8 cellular contexts compared by ENCODE assay signal in the genomic region with DNA sequence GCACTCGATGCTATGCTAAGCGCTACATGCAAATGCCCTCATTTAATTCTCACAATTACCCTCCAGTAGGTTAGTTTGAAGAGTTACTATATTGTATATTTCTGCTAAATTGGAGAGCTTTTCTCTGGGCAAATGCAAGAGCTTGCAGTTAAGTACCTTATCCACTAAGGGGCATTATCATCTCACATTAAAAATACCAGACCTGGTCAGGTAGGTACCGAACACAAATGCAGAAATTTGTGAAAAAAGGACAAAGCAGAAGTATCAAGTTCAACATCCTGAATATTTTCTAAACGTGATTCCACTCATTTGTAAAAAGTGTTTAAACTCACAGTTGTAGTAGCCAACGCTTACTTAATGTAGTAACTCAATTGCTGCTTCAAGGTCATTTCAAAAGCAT. TPM values are rescaled to one million over a fixed set of nuclear protein-coding genes. Genes with fewer than 3 reads are reported as not detected.
A peak's percentile ranks its signal among the peaks of the same experiment; 100 is the strongest.
DNase-seq lines count a peak whose midpoint lies in the region; ATAC-seq, FAIRE-seq and TF ChIP-seq lines count a peak whose summit lies in the region.

No MANE protein-coding gene starts in this region.

- no peak overlapping the region for H2AK5ac ChIP-seq in H9 (ENCODE audit: insufficient read length, low read length)

- H3K4me1 ChIP-seq in A549, result no peaks in the 10 kb centered on the region
- no peaks in the 10 kb centered on the region for H3K4me1 ChIP-seq in H9 (ENCODE audit: insufficient read depth, low read length)
- peaks cover 34% of the 10 kb centered on the region for H3K4me1 ChIP-seq in upper lobe of right lung

- no peak overlapping the region for H3K14ac ChIP-seq in H9 (ENCODE audit: insufficient read depth, low read length)

- TF ChIP-seq RAD21 in A549 (conservative IDR thresholded peaks at IDR 0.05 in 1 of 2, IDR thresholded peaks at IDR 0.05 in 1 of 2), result peak; percentile 72 to 75

- H3K27me3 Mint-ChIP-seq in H9 (ENCODE audit: low read depth), result no peaks in the 10 kb centered on the region

- H3T11ph ChIP-seq in H9 (ENCODE audit: low read length), result no peak overlapping the region

- H3K27ac ChIP-seq in A549 (no peak overlapping the region), H9 (ENCODE audit: insufficient read length, low read depth, low read length) (no peak overlapping the region), upper lobe of right lung (no peak overlapping the region)

- no peak overlapping the region for H3K27ac Mint-ChIP-seq in H9

- H3K4me1 Mint-ChIP-seq in H9, result peaks cover 3 to 6% of the 10 kb centered on the region in 2 experiments; a peak in 1 of 4 replicates

- CTCF ChIA-PET in A549 (lab: Yijun Ruan, JAX), result interaction anchor here (0.7 to 4.4 kb wide), 19 partner anchors 9 to 995 kb away, joined by 3 to 93 read pairs (median 4); no protein-coding TSS in a partner anchor

- peak; percentile 66 for TF ChIP-seq CTCF in A549 (IDR thresholded peaks at IDR 0.05)
- TF ChIP-seq CTCF in H9 (conservative IDR thresholded peaks at IDR 0.05), result peak; percentile 68
- peak; percentile 59 for TF ChIP-seq CTCF in fibroblast of pulmonary artery (IDR thresholded peaks at IDR 0.05; ENCODE audit: low read length, missing control alignments)
- peak; percentile 53 for TF ChIP-seq CTCF in upper lobe of right lung (IDR thresholded peaks at IDR 0.05)

- no peak overlapping the region for H4K8ac ChIP-seq in H9 (replicated peaks; ENCODE audit: insufficient read length, low read depth, low read length)

- 5% methylated on average over 5 of the region's 5 CpGs for WGBS in A549 (ENCODE audit: missing lambda C conversion rate)
- no CpG with 5 or more reads among the region's 5 CpGs for WGBS in H9 (ENCODE audit: extremely low coverage, insufficient read length, low lambda C conversion rate)

- H4K20me1 ChIP-seq in H9 (ENCODE audit: control insufficient read depth, insufficient read depth, insufficient read length), result no peaks in the 10 kb centered on the region

- H3K9ac ChIP-seq in H9 (ENCODE audit: extremely low read depth, insufficient read length, low read length), result no peak overlapping the region

- H4K91ac ChIP-seq in H9 (ENCODE audit: insufficient read length, low read depth, low read length), result no peak overlapping the region

- H3K18ac ChIP-seq in H9 (ENCODE audit: insufficient read length, low read depth, low read length), result no peak overlapping the region

- H3K36me3 ChIP-seq in upper lobe of right lung, result peaks cover 18% of the 10 kb centered on the region

- DNase-seq in A549 (ENCODE audit: low read depth in 1 of 2, low spot score in 1 of 2) (peak; percentile 30 to 42), H9 (no peak), RCC 7860 (ENCODE audit: low spot score) (peak; percentile 35), fibroblast of pulmonary artery (ENCODE audit: low read depth) (peak; percentile 55), upper lobe of right lung (no peak), activated gamma-delta T cell (lab: John Stamatoyannopoulos, UW) (no peak), H54 (ENCODE audit: insufficient read length, low spot score) (no peak)

- intact Hi-C loops in upper lobe of right lung (cut with DNase I), result no loop called here

- H3K9me3 ChIP-seq in A549, result no peaks in the 10 kb centered on the region
- no peaks in the 10 kb centered on the region for H3K9me3 ChIP-seq in H9 (ENCODE audit: control insufficient read depth, low read depth, low read length)
- no peaks in the 10 kb centered on the region for H3K9me3 ChIP-seq in upper lobe of right lung

- H2BK120ac ChIP-seq in H9 (ENCODE audit: low read depth, low read length, poor library complexity, severe bottlenecking), result no peak overlapping the region

- no peak overlapping the region for H2BK5ac ChIP-seq in H9 (ENCODE audit: insufficient read length, low read length)

- no peak for TF ChIP-seq POLR2A in A549 (IDR thresholded peaks at IDR 0.05; ENCODE audit: low read length)
- TF ChIP-seq POLR2A in H54 (IDR thresholded peaks at IDR 0.05; ENCODE audit: low read depth, low read length), result no peak

- H2AFZ ChIP-seq in H9 (ENCODE audit: low read length), result no peak overlapping the region

- POLR2A ChIA-PET in A549 (lab: Yijun Ruan, JAX), result interaction anchor here (0.6 kb wide), 1 partner anchor 143 kb away, joined by 3 read pairs; no protein-coding TSS in a partner anchor

- no peak overlapping the region for H2BK20ac ChIP-seq in H9 (ENCODE audit: low read depth, low read length, poor library complexity, severe bottlenecking)

- no peak overlapping the region for H4K5ac ChIP-seq in H9 (ENCODE audit: insufficient read length, low read depth, low read length)

- ATAC-seq in A549 (peak in 1 of 2 experiments; percentile 34; a peak in 1 of 6 replicates), upper lobe of right lung (no peak), HG03439 (IDR thresholded peaks at IDR 0.05; ENCODE audit: unreplicated experiment) (no peak)

- H2BK15ac ChIP-seq in H9 (ENCODE audit: low read depth, low read length), result no peak overlapping the region

- no peaks in the 10 kb centered on the region for H3K27me3 ChIP-seq in H9 (ENCODE audit: insufficient read depth, low read length)
- no peaks in the 10 kb centered on the region for H3K27me3 ChIP-seq in upper lobe of right lung

- no peaks in the 10 kb centered on the region for H3K79me1 ChIP-seq in H9 (ENCODE audit: insufficient read depth, low read depth, low read length, poor library complexity, severe bottlenecking)

- H3K23ac ChIP-seq in H9 (ENCODE audit: insufficient read length, low read depth, low read length), result no peak overlapping the region

- H3K9me3 Mint-ChIP-seq in H9, result no peaks in the 10 kb centered on the region; a peak in 2 of 5 replicates

- no peak for FAIRE-seq in A549 (lab: Jason Lieb, UNC)
- no peak for FAIRE-seq in RCC 7860 (lab: Jason Lieb, UNC)
- FAIRE-seq in H54 (lab: Jason Lieb, UNC), result no peak

- no peak overlapping the region for H3K4ac ChIP-seq in H9 (ENCODE audit: low read depth, low read length)

- H3K4me3 ChIP-seq in A549 (no peak overlapping the region), fibroblast of pulmonary artery (replicated peaks; ENCODE audit: low read depth, low read length) (no peak overlapping the region), upper lobe of right lung (no peak overlapping the region)

- H3K4me3 Mint-ChIP-seq in H9, result no peak overlapping the region

- no peak overlapping the region for H2BK12ac ChIP-seq in H9 (ENCODE audit: insufficient read length, low read depth, low read length)

- peaks cover 4% of the 10 kb centered on the region for H3K23me2 ChIP-seq in H9 (ENCODE audit: insufficient read length, low read depth, low read length, poor library complexity, severe bottlenecking)

- no peak overlapping the region for H3K56ac ChIP-seq in H9 (ENCODE audit: insufficient read length, low read depth, low read length)

- H3K36me3 Mint-ChIP-seq in H9 (ENCODE audit: insufficient read depth in 1 of 3, low read depth in 3 of 3), result peaks cover 0 to 2% (median 0%) of the 10 kb centered on the region in 3 experiments; a peak in 1 of 7 replicates

- no peaks in the 10 kb centered on the region for H3K79me2 ChIP-seq in H9 (ENCODE audit: insufficient read depth, low read length)

- no peak for TF ChIP-seq EP300 in A549 (IDR thresholded peaks at IDR 0.05)

- H3K4me2 ChIP-seq in A549, result no peak overlapping the region
- H3K4me2 ChIP-seq in H9 (ENCODE audit: insufficient read depth, insufficient read length, low read length), result no peak overlapping the region

TF ChIP-seq in A549, 52 proteins besides CTCF, POLR2A, EP300 and RAD21:
- TF ChIP-seq POLR2AphosphoS2 (conservative IDR thresholded peaks at IDR 0.05; ENCODE audit: low read length), result no peak
- TF ChIP-seq, protein P1, sequence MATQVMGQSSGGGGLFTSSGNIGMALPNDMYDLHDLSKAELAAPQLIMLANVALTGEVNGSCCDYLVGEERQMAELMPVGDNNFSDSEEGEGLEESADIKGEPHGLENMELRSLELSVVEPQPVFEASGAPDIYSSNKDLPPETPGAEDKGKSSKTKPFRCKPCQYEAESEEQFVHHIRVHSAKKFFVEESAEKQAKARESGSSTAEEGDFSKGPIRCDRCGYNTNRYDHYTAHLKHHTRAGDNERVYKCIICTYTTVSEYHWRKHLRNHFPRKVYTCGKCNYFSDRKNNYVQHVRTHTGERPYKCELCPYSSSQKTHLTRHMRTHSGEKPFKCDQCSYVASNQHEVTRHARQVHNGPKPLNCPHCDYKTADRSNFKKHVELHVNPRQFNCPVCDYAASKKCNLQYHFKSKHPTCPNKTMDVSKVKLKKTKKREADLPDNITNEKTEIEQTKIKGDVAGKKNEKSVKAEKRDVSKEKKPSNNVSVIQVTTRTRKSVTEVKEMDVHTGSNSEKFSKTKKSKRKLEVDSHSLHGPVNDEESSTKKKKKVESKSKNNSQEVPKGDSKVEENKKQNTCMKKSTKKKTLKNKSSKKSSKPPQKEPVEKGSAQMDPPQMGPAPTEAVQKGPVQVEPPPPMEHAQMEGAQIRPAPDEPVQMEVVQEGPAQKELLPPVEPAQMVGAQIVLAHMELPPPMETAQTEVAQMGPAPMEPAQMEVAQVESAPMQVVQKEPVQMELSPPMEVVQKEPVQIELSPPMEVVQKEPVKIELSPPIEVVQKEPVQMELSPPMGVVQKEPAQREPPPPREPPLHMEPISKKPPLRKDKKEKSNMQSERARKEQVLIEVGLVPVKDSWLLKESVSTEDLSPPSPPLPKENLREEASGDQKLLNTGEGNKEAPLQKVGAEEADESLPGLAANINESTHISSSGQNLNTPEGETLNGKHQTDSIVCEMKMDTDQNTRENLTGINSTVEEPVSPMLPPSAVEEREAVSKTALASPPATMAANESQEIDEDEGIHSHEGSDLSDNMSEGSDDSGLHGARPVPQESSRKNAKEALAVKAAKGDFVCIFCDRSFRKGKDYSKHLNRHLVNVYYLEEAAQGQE (IDR thresholded peaks at IDR 0.05), result no peak
- TF ChIP-seq SMC3 (IDR thresholded peaks at IDR 0.05), result peak; percentile 65
- TF ChIP-seq RCOR1 (IDR thresholded peaks at IDR 0.05; ENCODE audit: low read depth, low read length), result no peak
- no peak for TF ChIP-seq MAZ (IDR thresholded peaks at IDR 0.05; ENCODE audit: borderline replicate concordance, low read depth, low read length)

RNA-seq across cellular contexts. Expression of gene CYRIA, which starts 52.2 kb away (rescaled TPM):
- polyA plus RNA-seq in A549 (2011; rRNA removed) (0.01 and 0.28 TPM in 2 replicates), A549 (2017; fragmentation: RNase III; extraction: RNeasy Plus Mini Kit Qiagen cat#74134 plus additional on column Dnase treatment) (0.05 to 0.09 TPM (median 0.08 TPM) in 3 replicates)
- polyA plus RNA-seq in A549 (2012; cell fraction: cytosol; rRNA removed), result 0.01 TPM in 1 of 2 replicates, not detected in the other
- not detected in 2 replicates for polyA plus RNA-seq in A549 (2012; cell fraction: nucleus; rRNA removed)
- not detected in 2 replicates for polyA minus RNA-seq in A549 (2011; rRNA and poly(A)+ RNA removed)
- total RNA-seq in H9 (2021) (2.2 and 2.3 TPM in 2 replicates), upper lobe of right lung (24.2 TPM)

Comparison
In these comparisons a context has a peak if more than half of its experiments do, and no peak if none do; other contexts are left out.
1. DNase-seq: peak in A549 (2 of 2), RCC 7860 (single experiment) and fibroblast of pulmonary artery (single experiment); none in H9 (single experiment), upper lobe of right lung (single experiment), activated gamma-delta T cell (single experiment) and H54 (single experiment).
2. Peak in every context shown above with its lines, with median percentiles within 50 percentile points of each other: CTCF ChIP-seq.